ENCODE assay signal across 1 cellular context in genomic region chr2:106542730-106543359, GRCh38.
TF ChIP-seq lines count a peak whose summit lies in the region.

No MANE protein-coding gene starts in this region.

TF ChIP-seq in K562, 482 proteins besides CTCF, POLR2A, EP300 and RAD21 (continued from another document):
- TF ChIP-seq HBP1 (CRISPR knock-in tag; IDR thresholded peaks at IDR 0.05) (no peak), ZBTB43 (CRISPR knock-in tag; IDR thresholded peaks at IDR 0.05) (no peak), XRCC4 (IDR thresholded peaks at IDR 0.05; ENCODE audit: extremely low read depth, insufficient read depth, insufficient read length) (no peak), PTTG1 (tag; IDR thresholded peaks at IDR 0.05; ENCODE audit: low read depth) (no peak), SMARCB1 (IDR thresholded peaks at IDR 0.05; ENCODE audit: insufficient read length, low read depth) (no peak), ZNF696 (CRISPR knock-in tag; conservative IDR thresholded peaks at IDR 0.05) (no peak), TAF15 (IDR thresholded peaks at IDR 0.05; ENCODE audit: low read depth, low read length) (no peak), RHOXF2B (CRISPR knock-in tag; conservative IDR thresholded peaks at IDR 0.05) (no peak), MAX (CRISPR knock-in tag; IDR thresholded peaks at IDR 0.05) (no peak), STAG1 (CRISPR knock-in tag; IDR thresholded peaks at IDR 0.05; ENCODE audit: borderline replicate concordance) (peak; percentile 71; the same call in 1 of the 2 replicates), E2F6 (IDR thresholded peaks at IDR 0.05; ENCODE audit: borderline replicate concordance in 1 of 2, extremely low read depth in 1 of 2, insufficient read depth in 1 of 2, insufficient read length in 1 of 2, low read depth in 1 of 2, low read length in 1 of 2, poor library complexity in 1 of 2, severe bottlenecking in 1 of 2) (no peak), KDM2B (CRISPR knock-in tag; IDR thresholded peaks at IDR 0.05) (no peak), ZNF436 (CRISPR knock-in tag; IDR thresholded peaks at IDR 0.05) (no peak)
